In genomic region chr2:74516650-74517049, GRCh38 we compare ENCODE assay signal across 12 cellular contexts. TPM values are rescaled to one million over a fixed set of nuclear protein-coding genes. Genes with fewer than 3 reads are reported as not detected.
DNase-seq lines count a peak whose midpoint lies in the region; ATAC-seq and TF ChIP-seq lines count a peak whose summit lies in the region.
"Had no signal": no experiment of that assay in that cellular context is flagged by ENCODE, and none has a peak within 500 bp of the region (broad histone marks: within the 10 kb centered on the region; RNA-seq: fewer than 3 reads in every experiment).

No MANE protein-coding gene starts in this region.

- H3K27ac Mint-ChIP-seq in activated CD4-positive, alpha-beta T cell treated with anti-CD3 and anti-CD28 coated beads, Interleukin-2, amount 10 ng/mL, durations not matched to agents 24 days and 14 days = no peak overlapping the region
- H3K27ac Mint-ChIP-seq in WTC11 (no peak overlapping the region), glutamatergic neuron (ENCODE audit: unreplicated experiment) (no peak overlapping the region)

- H3K27me3 Mint-ChIP-seq in activated CD4-positive, alpha-beta T cell treated with anti-CD3 and anti-CD28 coated beads, Interleukin-2, amount 10 ng/mL, durations not matched to agents 24 days and 14 days = peaks cover 77% of the 10 kb centered on the region
- H3K27me3 Mint-ChIP-seq in WTC11 (ENCODE audit: low read depth) = peaks cover 98% of the 10 kb centered on the region
- peaks cover 27% of the 10 kb centered on the region for H3K27me3 Mint-ChIP-seq in glutamatergic neuron (ENCODE audit: unreplicated experiment)

- no peak overlapping the region for H3K27ac ChIP-seq in skeletal muscle tissue (ENCODE audit: low read depth, low read length)

- peak overlapping the region in 2 of 3 donors; percentile 41 to 57 for H3K4me3 ChIP-seq in skeletal muscle tissue (ENCODE audit: low read length in 3 of 3)

- peaks cover 7% of the 10 kb centered on the region for H3K9me3 Mint-ChIP-seq in activated CD4-positive, alpha-beta T cell treated with anti-CD3 and anti-CD28 coated beads, Interleukin-2, amount 10 ng/mL, durations not matched to agents 24 days and 14 days
- H3K9me3 Mint-ChIP-seq in WTC11 (peaks cover 8% of the 10 kb centered on the region), glutamatergic neuron (ENCODE audit: unreplicated experiment) (peaks cover 11% of the 10 kb centered on the region)

- POLR2A ChIA-PET in WTC11 (lab: Charles Lee) = interaction anchor here (1.0 to 1.1 kb wide), 3 partner anchors 8 to 70 kb away, joined by 3 to 8 read pairs (median 4); no protein-coding TSS in a partner anchor

- DNase-seq in activated CD4-positive, alpha-beta T cell treated with anti-CD3 and anti-CD28 coated beads, Interleukin-2, amount 10 ng/mL, durations not matched to agents 24 days and 14 days = no peak
- no peak for DNase-seq in activated CD4-positive, alpha-beta T cell treated with anti-CD3 and anti-CD28 coated beads, Interleukin-2, amount 50 U/mL, for 4 hours
- DNase-seq in WTC11 (ENCODE audit: low spot score) = no peak
- peak; percentile 11 for DNase-seq in glutamatergic neuron
- no peak for DNase-seq in DMS53 (lab: John Stamatoyannopoulos, UW)
- DNase-seq in NCI-H1436 (lab: John Stamatoyannopoulos, UW) = no peak
- no peak for DNase-seq in epidermal melanocyte (ENCODE audit: insufficient read length, low spot score)
- DNase-seq: NCI-H446 treated with DMSO at 0.1 percent for 48 hours, trophoblast cell had no signal

- H3K9me3 ChIP-seq in skeletal muscle tissue (ENCODE audit: control insufficient read depth in 3 of 3, low read length in 3 of 3) = no peaks in the 10 kb centered on the region

- peaks cover 83 to 88% (median 86%) of the 10 kb centered on the region in 3 donors for H3K27me3 ChIP-seq in skeletal muscle tissue (ENCODE audit: control insufficient read depth in 3 of 3, insufficient read depth in 3 of 3, low read length in 3 of 3)

- ATAC-seq in WTC11 = no peak

- intact Hi-C loops in activated CD4-positive, alpha-beta T cell treated with anti-CD3 and anti-CD28 coated beads, Interleukin-2, amount 10 ng/mL, durations not matched to agents 24 days and 14 days (cut with micrococcal nuclease) = loop anchor here (1.0 kb wide), 1 partner anchor 13 kb away; the partner anchor contains the start of genes AUP1 and HTRA2

- peak overlapping the region; percentile 79 for H3K4me3 Mint-ChIP-seq in activated CD4-positive, alpha-beta T cell treated with anti-CD3 and anti-CD28 coated beads, Interleukin-2, amount 10 ng/mL, durations not matched to agents 24 days and 14 days
- no peak overlapping the region for H3K4me3 Mint-ChIP-seq in WTC11
- peak overlapping the region; percentile 53 for H3K4me3 Mint-ChIP-seq in glutamatergic neuron (ENCODE audit: unreplicated experiment)

- H3K4me1 Mint-ChIP-seq in activated CD4-positive, alpha-beta T cell treated with anti-CD3 and anti-CD28 coated beads, Interleukin-2, amount 10 ng/mL, durations not matched to agents 24 days and 14 days = peaks cover 19% of the 10 kb centered on the region
- H3K4me1 Mint-ChIP-seq in WTC11 (peaks cover 16% of the 10 kb centered on the region), glutamatergic neuron (ENCODE audit: low read depth, unreplicated experiment) (peaks cover 4% of the 10 kb centered on the region)

- peaks cover 12 to 15% (median 15%) of the 10 kb centered on the region in 3 donors for H3K4me1 ChIP-seq in skeletal muscle tissue (ENCODE audit: control insufficient read depth in 3 of 3, insufficient read depth in 3 of 3, low read length in 3 of 3)

- TF ChIP-seq CTCF in WTC11 (IDR thresholded peaks at IDR 0.05) = no peak
- TF ChIP-seq CTCF in glutamatergic neuron (IDR thresholded peaks at IDR 0.05; ENCODE audit: partially characterized antibody, unreplicated experiment) = no peak

- peaks cover 9% of the 10 kb centered on the region for H3K36me3 Mint-ChIP-seq in activated CD4-positive, alpha-beta T cell treated with anti-CD3 and anti-CD28 coated beads, Interleukin-2, amount 10 ng/mL, durations not matched to agents 24 days and 14 days (ENCODE audit: low read depth)
- H3K36me3 Mint-ChIP-seq in WTC11 (peaks cover 9% of the 10 kb centered on the region), glutamatergic neuron (ENCODE audit: unreplicated experiment) (peaks cover 8% of the 10 kb centered on the region)

- no peaks in the 10 kb centered on the region for H3K36me3 ChIP-seq in skeletal muscle tissue (ENCODE audit: control insufficient read depth in 3 of 3, insufficient read depth in 3 of 3, low read length in 3 of 3)

- CTCF ChIA-PET in WTC11 (lab: Charles Lee) = interaction anchor here (0.6 to 1.9 kb wide), 5 partner anchors 10 to 34 kb away, joined by 3 to 8 read pairs (median 4); partner anchors contain the start of genes AUP1, CCDC142, DQX1 and HTRA2

- no peak overlapping the region for H3K9ac ChIP-seq in skeletal muscle tissue (ENCODE audit: low read depth in 1 of 3, low read length in 3 of 3)

TF ChIP-seq in WTC11, 78 proteins besides CTCF, POLR2A, EP300 and RAD21:
- TF ChIP-seq ZNF512 (CRISPR knock-in tag; IDR thresholded peaks at IDR 0.05; ENCODE audit: borderline replicate concordance) (0 out of 2 replicates have a peak, but pooled peaks have one; percentile 12), PRRX2 (CRISPR knock-in tag; IDR thresholded peaks at IDR 0.05) (no peak)
TF ChIP-seq in WTC11: peak in this region for 1.

RNA-seq across cellular contexts. Expression of gene TLX2, which starts 2.4 kb away (rescaled TPM):
- 0.54 and 0.70 TPM in 2 replicates for total RNA-seq in activated CD4-positive, alpha-beta T cell treated with anti-CD3 and anti-CD28 coated beads, Interleukin-2, amount 10 ng/mL, durations not matched to agents 24 days and 14 days
- 0.18 to 0.39 TPM (median 0.26 TPM) in 3 replicates for total RNA-seq in WTC11 (2021)
- total RNA-seq in glutamatergic neuron (ENCODE audit: unreplicated experiment) = 21.2 TPM
- total RNA-seq in skeletal muscle tissue = not detected
- total RNA-seq: IMR-90 had no signal

RNA-seq across cellular contexts. Expression of gene PCGF1, which starts 9.2 kb away (rescaled TPM):
- total RNA-seq in activated CD4-positive, alpha-beta T cell treated with anti-CD3 and anti-CD28 coated beads, Interleukin-2, amount 10 ng/mL, durations not matched to agents 24 days and 14 days = 43.3 and 45.8 TPM in 2 replicates
- total RNA-seq in WTC11 (2021) (13.7 to 15.7 TPM (median 15.4 TPM) in 3 replicates), glutamatergic neuron (ENCODE audit: unreplicated experiment) (32.3 TPM), skeletal muscle tissue (6.8 TPM)

RNA-seq across cellular contexts. Expression of gene DQX1, which starts 9.4 kb away (rescaled TPM):
- total RNA-seq in activated CD4-positive, alpha-beta T cell treated with anti-CD3 and anti-CD28 coated beads, Interleukin-2, amount 10 ng/mL, durations not matched to agents 24 days and 14 days = 0.59 and 0.68 TPM in 2 replicates
- total RNA-seq in WTC11 (2021) (1.2 to 1.9 TPM (median 1.3 TPM) in 3 replicates), glutamatergic neuron (ENCODE audit: unreplicated experiment) (0.91 TPM), skeletal muscle tissue (not detected)
- total RNA-seq: A172, IMR-90 had no signal

RNA-seq across cellular contexts. Expression of gene AUP1, which starts 12.9 kb away (rescaled TPM):
- 170 and 173 TPM in 2 replicates for total RNA-seq in activated CD4-positive, alpha-beta T cell treated with anti-CD3 and anti-CD28 coated beads, Interleukin-2, amount 10 ng/mL, durations not matched to agents 24 days and 14 days
- total RNA-seq in WTC11 (2021) (78.1 to 84.9 TPM (median 80.9 TPM) in 3 replicates), glutamatergic neuron (ENCODE audit: unreplicated experiment) (99.5 TPM), skeletal muscle tissue (57.4 TPM)

RNA-seq across cellular contexts. Expression of gene HTRA2, which starts 13.1 kb away (rescaled TPM):
- 49.6 and 56.4 TPM in 2 replicates for total RNA-seq in activated CD4-positive, alpha-beta T cell treated with anti-CD3 and anti-CD28 coated beads, Interleukin-2, amount 10 ng/mL, durations not matched to agents 24 days and 14 days
- total RNA-seq in WTC11 (2021) = 25.6 to 30.0 TPM (median 26.8 TPM) in 3 replicates
- 46.7 TPM for total RNA-seq in glutamatergic neuron (ENCODE audit: unreplicated experiment)
- 42.3 TPM for total RNA-seq in skeletal muscle tissue

Comparison
In these comparisons a context has a peak if more than half of its experiments do, and no peak if none do; other contexts are left out.
1. RNA of gene TLX2, which starts 2.4 kb away (total RNA-seq): 21.2 TPM in glutamatergic neuron (single experiment); 0.54 to 0.70 TPM in activated CD4-positive, alpha-beta T cell treated with anti-CD3 and anti-CD28 coated beads, Interleukin-2, amount 10 ng/mL, durations not matched to agents 24 days and 14 days, 0.18 to 0.39 TPM in WTC11 and not detected in skeletal muscle tissue (single experiment); every median in the first group is over 10 times any median in the second.